Comparison of ENCODE assay signal across 24 cellular contexts in genomic region chr17:41532947-41533570, GRCh38. TPM values are rescaled to one million over a fixed set of nuclear protein-coding genes. Genes with fewer than 3 reads are reported as not detected.
"Had no signal": no experiment of that assay in that cellular context is flagged by ENCODE, and none has a peak within 500 bp of the region (broad histone marks: within the 10 kb centered on the region; RNA-seq: fewer than 3 reads in every experiment).

No MANE protein-coding gene starts in this region.

- H3K9me3 ChIP-seq: ascending aorta, gastroesophageal sphincter, heart right ventricle, transverse colon had no signal

- H3K4me3 Mint-ChIP-seq: activated CD4-positive, alpha-beta memory T cell treated with anti-CD3 and anti-CD28 coated beads, Interleukin-2, amount 10 ng/mL, durations not matched to agents 7 days and 5 days; activated naive CD4-positive, alpha-beta T cell treated with anti-CD3 and anti-CD28 coated beads, Interleukin-2, amount 10 ng/mL, durations not matched to agents 7 days and 5 days; activated T-cell treated with anti-CD3 and anti-CD28 coated beads, Interleukin-2, amount 50 U/mL, for 24 hours; endodermal cell; memory B cell; natural killer cell; T-helper 17 cell had no signal

- H3K9me3 Mint-ChIP-seq: activated CD4-positive, alpha-beta memory T cell treated with anti-CD3 and anti-CD28 coated beads, Interleukin-2, amount 10 ng/mL, durations not matched to agents 7 days and 5 days; activated naive CD4-positive, alpha-beta T cell treated with anti-CD3 and anti-CD28 coated beads, Interleukin-2, amount 10 ng/mL, durations not matched to agents 7 days and 5 days; activated T-cell treated with anti-CD3 and anti-CD28 coated beads, Interleukin-2, amount 50 U/mL, for 24 hours; endodermal cell; natural killer cell had no signal

- H3K36me3 Mint-ChIP-seq: activated naive CD4-positive, alpha-beta T cell treated with anti-CD3 and anti-CD28 coated beads, Interleukin-2, amount 10 ng/mL, durations not matched to agents 7 days and 5 days; natural killer cell had no signal

- H3K27ac ChIP-seq: ascending aorta, cardiac muscle cell, dorsolateral prefrontal cortex, gastroesophageal sphincter, heart right ventricle, transverse colon had no signal

- H3K4me3 ChIP-seq: ascending aorta, cardiac muscle cell, dorsolateral prefrontal cortex, gastroesophageal sphincter, heart right ventricle, transverse colon had no signal

- H3K27me3 ChIP-seq: cardiac muscle cell had no signal

- ATAC-seq: gastroesophageal sphincter, heart right ventricle, left colon, natural killer cell, T-helper 17 cell had no signal

- DNase-seq: activated CD4-positive, alpha-beta memory T cell treated with anti-CD3 and anti-CD28 coated beads, Interleukin-2, amount 10 ng/mL, durations not matched to agents 7 days and 5 days; activated CD4-positive, alpha-beta T cell treated with anti-CD3 and anti-CD28 coated beads for 4 hours; activated naive CD4-positive, alpha-beta T cell treated with anti-CD3 and anti-CD28 coated beads, Interleukin-2, amount 10 ng/mL, durations not matched to agents 7 days and 5 days; activated T-cell treated with anti-CD3 and anti-CD28 coated beads, Interleukin-2, amount 50 U/mL, for 24 hours; dorsolateral prefrontal cortex; endodermal cell; heart right ventricle; left colon; natural killer cell; nucleus accumbens; stimulated activated CD4-positive, alpha-beta T cell treated with anti-CD3 and anti-CD28 coated beads, Interleukin-15, amount 100 ng/mL, for 24 hours; stimulated activated CD4-positive, alpha-beta T cell treated with anti-CD3 and anti-CD28 coated beads, Interleukin-4, amount 100 ng/mL, for 4 hours; stimulated activated CD8-positive, alpha-beta memory T cell treated with anti-CD3 and anti-CD28 coated beads, Interleukin-4, amount 100 ng/mL, for 48 hours; stimulated activated naive CD4-positive, alpha-beta T cell treated with Interleukin-2 at 50 U/mL for 16 hours; substantia nigra; T-helper 17 cell; transverse colon had no signal

- H3K27ac Mint-ChIP-seq: activated CD4-positive, alpha-beta memory T cell treated with anti-CD3 and anti-CD28 coated beads, Interleukin-2, amount 10 ng/mL, durations not matched to agents 7 days and 5 days; activated naive CD4-positive, alpha-beta T cell treated with anti-CD3 and anti-CD28 coated beads, Interleukin-2, amount 10 ng/mL, durations not matched to agents 7 days and 5 days; activated T-cell treated with anti-CD3 and anti-CD28 coated beads, Interleukin-2, amount 50 U/mL, for 24 hours; endodermal cell; memory B cell; natural killer cell; T-helper 17 cell had no signal

- H3K36me3 ChIP-seq: ascending aorta, cardiac muscle cell, gastroesophageal sphincter, heart right ventricle, transverse colon had no signal

RNA-seq across cellular contexts. Expression of gene KRT19, which starts 5.0 kb away (rescaled TPM):
- total RNA-seq: activated CD4-positive, alpha-beta memory T cell treated with anti-CD3 and anti-CD28 coated beads, Interleukin-2, amount 10 ng/mL, durations not matched to agents 7 days and 5 days; natural killer cell; skeletal muscle tissue; T-helper 17 cell had no signal

RNA-seq across cellular contexts. Expression of gene KRT15, which starts 14.4 kb away (rescaled TPM):
- total RNA-seq: activated CD4-positive, alpha-beta memory T cell treated with anti-CD3 and anti-CD28 coated beads, Interleukin-2, amount 10 ng/mL, durations not matched to agents 7 days and 5 days; natural killer cell; posterior vena cava; skeletal muscle tissue; T-helper 17 cell had no signal
- polyA plus RNA-seq: cardiac muscle cell had no signal

RNA-seq across cellular contexts. Expression of gene KRT13, which starts 27.6 kb away (rescaled TPM):
- total RNA-seq: activated CD4-positive, alpha-beta memory T cell treated with anti-CD3 and anti-CD28 coated beads, Interleukin-2, amount 10 ng/mL, durations not matched to agents 7 days and 5 days; cardiac muscle cell; endodermal cell; heart right ventricle; natural killer cell; posterior vena cava; skeletal muscle tissue; T-helper 17 cell had no signal
- polyA plus RNA-seq: cardiac muscle cell had no signal

RNA-seq across cellular contexts. Expression of gene KRT9, which starts 38.8 kb away (rescaled TPM):
- total RNA-seq: activated CD4-positive, alpha-beta memory T cell treated with anti-CD3 and anti-CD28 coated beads, Interleukin-2, amount 10 ng/mL, durations not matched to agents 7 days and 5 days; ascending aorta; cardiac muscle cell; endodermal cell; epithelial cell of proximal tubule; gastroesophageal sphincter; heart right ventricle; left colon; natural killer cell; posterior vena cava; skeletal muscle tissue; T-helper 17 cell; transverse colon had no signal
- polyA plus RNA-seq: cardiac muscle cell, heart right ventricle had no signal

RNA-seq across cellular contexts. Expression of gene KRT36, which starts 43.3 kb away (rescaled TPM):
- total RNA-seq: activated CD4-positive, alpha-beta memory T cell treated with anti-CD3 and anti-CD28 coated beads, Interleukin-2, amount 10 ng/mL, durations not matched to agents 7 days and 5 days; ascending aorta; cardiac muscle cell; dorsolateral prefrontal cortex; endodermal cell; epithelial cell of proximal tubule; gastroesophageal sphincter; heart right ventricle; natural killer cell; posterior vena cava; skeletal muscle tissue; T-helper 17 cell; transverse colon had no signal
- polyA plus RNA-seq: cardiac muscle cell, heart right ventricle had no signal
